8 cellular contexts compared by ENCODE assay signal in genomic region chr6:31776563-31776960, GRCh38. TPM values are rescaled to one million over a fixed set of nuclear protein-coding genes. Genes with fewer than 3 reads are reported as not detected.
DNase-seq lines count a peak whose midpoint lies in the region; ATAC-seq and TF ChIP-seq lines count a peak whose summit lies in the region.

No MANE protein-coding gene starts in this region.

- peak overlapping the region; percentile 51 for H3K27ac Mint-ChIP-seq in activated naive CD8-positive, alpha-beta T cell treated with anti-CD3 and anti-CD28 coated beads for 36 hours
- peak overlapping the region; percentile 90 for H3K27ac Mint-ChIP-seq in memory B cell

- H3K9me3 ChIP-seq in BLaER1 (no peaks in the 10 kb centered on the region), HEK293 (ENCODE audit: control insufficient read depth, insufficient read depth, low read depth, low read length) (no peaks in the 10 kb centered on the region)

- peaks cover under 1% of the 10 kb centered on the region; the same call in 1 of the 2 replicates for H4K20me1 ChIP-seq in BLaER1

- peaks cover 24% of the 10 kb centered on the region for H3K36me3 Mint-ChIP-seq in activated naive CD8-positive, alpha-beta T cell treated with anti-CD3 and anti-CD28 coated beads for 36 hours
- H3K36me3 Mint-ChIP-seq in memory B cell, result peaks cover 10% of the 10 kb centered on the region

- H3K36me3 ChIP-seq in BLaER1, result peaks cover 42% of the 10 kb centered on the region
- peaks cover 0 to 35% of the 10 kb centered on the region in 2 experiments; a peak in 2 of 3 replicates for H3K36me3 ChIP-seq in HEK293 (ENCODE audit: control insufficient read depth in 2 of 2, insufficient read depth in 1 of 2, low read length in 2 of 2)

- H3K4me3 ChIP-seq in BLaER1 (no peak overlapping the region), HEK293 (ENCODE audit: low read depth, low read length) (peak overlapping the region; percentile 21)

- H3K9ac ChIP-seq in BLaER1, result no peak overlapping the region

- H3K27ac ChIP-seq in BLaER1 (peak overlapping the region; percentile 58), HEK293 (ENCODE audit: extremely low read depth, low read depth, low read length) (no peak overlapping the region)

- ATAC-seq in memory B cell (ENCODE audit: low read depth) (no peak), HG02840 (IDR thresholded peaks at IDR 0.05; ENCODE audit: low FRiP score, unreplicated experiment) (no peak)

- H3K4me3 Mint-ChIP-seq in activated naive CD8-positive, alpha-beta T cell treated with anti-CD3 and anti-CD28 coated beads for 36 hours, result peak overlapping the region; percentile 40
- H3K4me3 Mint-ChIP-seq in memory B cell, result peak overlapping the region; percentile 51

- no peak for DNase-seq in activated naive CD8-positive, alpha-beta T cell treated with anti-CD3 and anti-CD28 coated beads for 36 hours
- DNase-seq in memory B cell (ENCODE audit: low spot score in 2 of 2), result no peak
- no peak for DNase-seq in activated gamma-delta T cell (lab: John Stamatoyannopoulos, UW)
- DNase-seq in DMS79 treated with DMSO at 0.1 percent for 48 hours (lab: John Stamatoyannopoulos, UW), result no peak
- no peak for DNase-seq in GF-D8 (lab: John Stamatoyannopoulos, UW)

- CTCF ChIA-PET in HEK293 (lab: Yijun Ruan, JAX), result interaction anchor here (5.1 kb wide), 1 partner anchor 14 kb away, joined by 28 read pairs; no protein-coding TSS in a partner anchor

- H3K4me1 ChIP-seq in BLaER1, result peaks cover 58% of the 10 kb centered on the region
- H3K4me1 ChIP-seq in HEK293 (ENCODE audit: control insufficient read depth, insufficient read depth, low read length), result peaks cover 4% of the 10 kb centered on the region

- H3K9me3 Mint-ChIP-seq in activated naive CD8-positive, alpha-beta T cell treated with anti-CD3 and anti-CD28 coated beads for 36 hours, result peaks cover under 1% of the 10 kb centered on the region
- H3K9me3 Mint-ChIP-seq in memory B cell, result no peaks in the 10 kb centered on the region

- POLR2A ChIA-PET in HEK293 (lab: Yijun Ruan, JAX), result interaction anchor here (0.6 to 3.3 kb wide), 6 partner anchors 19 to 51 kb away, joined by 3 to 38 read pairs (median 8); partner anchors contain the start of genes CLIC1, HSPA1B, LSM2 and VARS1

- H3K4me2 ChIP-seq in BLaER1, result peak overlapping the region; percentile 66

- TF ChIP-seq CTCF in HEK293 (tag by site-specific recombination; IDR thresholded peaks at IDR 0.05), result no peak

- H3K27me3 Mint-ChIP-seq in activated naive CD8-positive, alpha-beta T cell treated with anti-CD3 and anti-CD28 coated beads for 36 hours, result peaks cover 6% of the 10 kb centered on the region
- no peaks in the 10 kb centered on the region for H3K27me3 Mint-ChIP-seq in memory B cell

- H3K4me1 Mint-ChIP-seq in activated naive CD8-positive, alpha-beta T cell treated with anti-CD3 and anti-CD28 coated beads for 36 hours, result peaks cover 31% of the 10 kb centered on the region
- H3K4me1 Mint-ChIP-seq in memory B cell, result peaks cover 20% of the 10 kb centered on the region

- no peaks in the 10 kb centered on the region for H3K27me3 ChIP-seq in BLaER1

TF ChIP-seq in HEK293, 187 proteins besides CTCF, POLR2A, EP300 and RAD21:
- TF ChIP-seq ZNF623 (tag by site-specific recombination; IDR thresholded peaks at IDR 0.05) (no peak), ZNF776 (tag by site-specific recombination; IDR thresholded peaks at IDR 0.05; ENCODE audit: borderline replicate concordance) (no peak), ZFP69B (tag by site-specific recombination; IDR thresholded peaks at IDR 0.05) (no peak), ZBTB6 (tag by site-specific recombination; IDR thresholded peaks at IDR 0.05) (peak; percentile 80), KLF7 (tag by site-specific recombination; IDR thresholded peaks at IDR 0.05; ENCODE audit: borderline replicate concordance) (no peak)
- TF ChIP-seq, protein P1, sequence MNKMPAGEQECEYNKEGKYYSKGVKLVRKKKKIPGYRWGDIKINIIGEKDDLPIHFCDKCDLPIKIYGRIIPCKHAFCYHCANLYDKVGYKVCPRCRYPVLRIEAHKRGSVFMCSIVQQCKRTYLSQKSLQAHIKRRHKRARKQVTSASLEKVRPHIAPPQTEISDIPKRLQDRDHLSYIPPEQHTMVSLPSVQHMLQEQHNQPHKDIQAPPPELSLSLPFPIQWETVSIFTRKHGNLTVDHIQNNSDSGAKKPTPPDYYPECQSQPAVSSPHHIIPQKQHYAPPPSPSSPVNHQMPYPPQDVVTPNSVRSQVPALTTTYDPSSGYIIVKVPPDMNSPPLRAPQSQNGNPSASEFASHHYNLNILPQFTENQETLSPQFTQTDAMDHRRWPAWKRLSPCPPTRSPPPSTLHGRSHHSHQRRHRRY (tag by site-specific recombination; IDR thresholded peaks at IDR 0.05), result no peak

RNA-seq across cellular contexts. Expression of gene VWA7, which starts 0.6 kb away (rescaled TPM):
- total RNA-seq in activated naive CD8-positive, alpha-beta T cell treated with anti-CD3 and anti-CD28 coated beads for 36 hours, result 1 to 10 TPM; 1.6 to 1.7 TPM

RNA-seq across cellular contexts. Expression of gene SAPCD1, which starts 14.1 kb away (rescaled TPM):
- total RNA-seq in activated naive CD8-positive, alpha-beta T cell treated with anti-CD3 and anti-CD28 coated beads for 36 hours, result 1 to 10 TPM; 7.6 to 9.5 TPM

RNA-seq across cellular contexts. Expression of gene VARS1, which starts 19.0 kb away (rescaled TPM):
- 100 to 1,000 TPM; 176 to 181 TPM for total RNA-seq in activated naive CD8-positive, alpha-beta T cell treated with anti-CD3 and anti-CD28 coated beads for 36 hours

RNA-seq across cellular contexts. Expression of gene LSM2, which starts 30.2 kb away (rescaled TPM):
- total RNA-seq in activated naive CD8-positive, alpha-beta T cell treated with anti-CD3 and anti-CD28 coated beads for 36 hours, result 100 to 1,000 TPM; 145 TPM

RNA-seq across cellular contexts. Expression of gene MSH5, which starts 36.8 kb away (rescaled TPM):
- total RNA-seq in activated naive CD8-positive, alpha-beta T cell treated with anti-CD3 and anti-CD28 coated beads for 36 hours, result 10 to 100 TPM; 48.1 to 53.4 TPM
